ENCODE assay signal across 1 cellular context in the genomic region with DNA sequence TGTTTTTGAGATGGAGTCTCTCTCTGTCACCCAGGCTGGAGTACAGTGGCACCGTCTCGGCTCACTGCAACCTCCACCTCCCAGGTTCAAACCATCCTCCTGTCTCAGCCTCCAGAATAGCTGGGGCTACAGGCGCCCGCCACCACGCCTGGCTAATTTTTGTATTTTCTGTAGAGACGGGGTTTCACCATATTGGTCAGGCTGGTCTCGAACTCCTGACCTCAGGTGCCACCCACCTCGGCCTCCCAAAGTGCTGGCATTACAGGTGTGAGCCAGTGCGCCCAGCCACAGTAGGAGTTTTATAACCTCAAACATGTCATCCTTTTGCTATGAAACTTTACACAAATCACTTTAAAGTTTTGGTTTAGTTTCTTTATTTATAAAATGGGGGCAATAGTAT.
DNase-seq lines count a peak whose midpoint lies in the region.
"Not testable (repeated sequence)": the region's sequence is repeated elsewhere in the genome, so short reads cannot be mapped to it uniquely, and the experiment has no call there.

No MANE protein-coding gene starts in this region.

- intact Hi-C loops in cardiac septum (cut with DNase I), result not testable (repeated sequence)

- peak; percentile 73 for DNase-seq in cardiac septum (ENCODE audit: low spot score)
